1 cellular context compared by ENCODE assay signal in genomic region chr7:140674899-140675701, GRCh38.
TF ChIP-seq lines count a peak whose summit lies in the region.

No MANE protein-coding gene starts in this region.

TF ChIP-seq in endothelial cell of umbilical vein, 7 proteins besides CTCF, POLR2A, EP300 and RAD21 (continued from another document):
- TF ChIP-seq MAX (IDR thresholded peaks at IDR 0.05; ENCODE audit: insufficient read depth, insufficient read length) (no peak), POLR2AphosphoS5 (IDR thresholded peaks at IDR 0.05; ENCODE audit: insufficient read depth, low read depth, low read length) (no peak)
